ENCODE assay signal across 8 cellular contexts in the genomic region with DNA sequence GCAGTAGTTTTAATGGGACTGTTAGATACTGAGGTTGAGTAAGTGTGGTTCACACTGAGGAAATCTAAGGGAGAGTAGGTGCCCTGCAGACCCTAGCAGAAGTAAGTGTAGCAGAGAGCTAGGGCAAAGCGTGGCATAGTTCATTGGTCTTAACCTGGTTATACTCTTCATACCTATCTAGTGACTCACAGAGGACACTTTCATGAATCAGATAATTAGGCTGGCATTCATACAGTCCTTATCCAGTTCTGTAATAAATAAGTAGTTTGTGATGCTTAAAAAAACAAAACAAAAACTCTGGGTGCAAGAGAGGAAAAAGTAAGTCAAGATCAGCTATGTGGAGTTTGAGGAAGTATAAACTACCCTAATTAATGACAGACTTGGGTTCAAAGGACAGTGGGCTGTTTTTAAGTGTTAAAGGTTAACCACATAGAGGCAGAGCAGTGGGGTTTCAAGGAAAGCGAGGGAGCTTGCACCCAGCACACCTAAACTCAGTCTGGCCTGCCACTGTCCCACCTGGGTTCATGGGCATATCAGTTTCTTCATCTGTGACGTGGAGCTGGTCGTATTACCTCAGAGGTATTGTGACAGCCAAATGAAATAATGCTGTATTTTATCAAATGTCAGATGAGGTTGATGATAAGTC. TPM values are rescaled to one million over a fixed set of nuclear protein-coding genes. Genes with fewer than 3 reads are reported as not detected.
DNase-seq lines count a peak whose midpoint lies in the region; ATAC-seq and TF ChIP-seq lines count a peak whose summit lies in the region.

No MANE protein-coding gene starts in this region.

- no peak overlapping the region for H2AFZ ChIP-seq in Karpas-422 (ENCODE audit: low read length)

- H3K36me3 ChIP-seq in Karpas-422 (ENCODE audit: insufficient read depth, low read length) = no peaks in the 10 kb centered on the region

- H3K27ac ChIP-seq in Karpas-422 (ENCODE audit: low read length) = no peak overlapping the region

- no peaks in the 10 kb centered on the region for H3K9me3 ChIP-seq in Karpas-422 (ENCODE audit: low read length)

- peaks cover 75% of the 10 kb centered on the region for H4K20me1 ChIP-seq in Karpas-422 (ENCODE audit: insufficient read depth, low read depth, low read length)

- H3K79me2 ChIP-seq in Karpas-422 (ENCODE audit: low read length) = 0 out of 2 replicates have a peak, but pooled peaks cover 3% of the 10 kb centered on the region

- peak; percentile 91 for DNase-seq in ACHN
- DNase-seq in Karpas-422 = no peak
- peak; percentile 26 to 42 for DNase-seq in erythroblast (lab: John Stamatoyannopoulos, UW)
- no peak for DNase-seq in hippocampal formation (lab: John Stamatoyannopoulos, UW)
- no peak for DNase-seq in NCI-H187 (lab: John Stamatoyannopoulos, UW)
- DNase-seq in stimulated activated CD4-positive, alpha-beta T cell treated with anti-CD3 and anti-CD28 coated beads, Interleukin-2, amount 100 ng/mL, for 24 hours = no peak
- DNase-seq in AG08396 (ENCODE audit: low spot score) = no peak

- no peaks in the 10 kb centered on the region for H3K27me3 ChIP-seq in Karpas-422 (ENCODE audit: low read length)

- H3K9ac ChIP-seq in Karpas-422 (ENCODE audit: low read length) = no peak overlapping the region

- ATAC-seq in GM21390 (IDR thresholded peaks at IDR 0.05; ENCODE audit: unreplicated experiment) = peak; percentile 22

- no peak for TF ChIP-seq POLR2A in erythroblast (IDR thresholded peaks at IDR 0.05; ENCODE audit: low read length)

- peaks cover 38% of the 10 kb centered on the region for H3K4me1 ChIP-seq in Karpas-422 (ENCODE audit: low read length)

- peak overlapping the region; percentile 47 for H3K4me2 ChIP-seq in Karpas-422 (ENCODE audit: low read depth, low read length, poor library complexity, severe bottlenecking)

- H3K9me2 ChIP-seq in Karpas-422 (replicated peaks; ENCODE audit: insufficient read depth, low read length) = no peaks in the 10 kb centered on the region

- in situ Hi-C loops in ACHN (cut with HindIII; ENCODE audit: low pct_ligation_motif_present, low pct_unique_long_range_greater_than_20kb, low sequenced_read_pairs) = no loop called here

- H3K4me3 ChIP-seq in Karpas-422 (ENCODE audit: low read length) = no peak overlapping the region

RNA-seq across cellular contexts. Expression of gene LMTK2, which starts 27.1 kb away (rescaled TPM):
- total RNA-seq in Karpas-422 (2014; rRNA removed; shearing (Covaris generic); ENCODE audit: low replicate concordance) = 7.5 and 9.1 TPM in 2 replicates

Comparison
In these comparisons a context has a peak if more than half of its experiments do, and no peak if none do; other contexts are left out.
1. DNase-seq: peak in ACHN (single experiment) and erythroblast (2 of 2); none in Karpas-422 (single experiment), hippocampal formation (0 of 2), NCI-H187 (0 of 2), stimulated activated CD4-positive, alpha-beta T cell treated with anti-CD3 and anti-CD28 coated beads, Interleukin-2, amount 100 ng/mL, for 24 hours (0 of 2) and AG08396 (single experiment).